Comparison of ENCODE assay signal across 19 cellular contexts in the genomic region with DNA sequence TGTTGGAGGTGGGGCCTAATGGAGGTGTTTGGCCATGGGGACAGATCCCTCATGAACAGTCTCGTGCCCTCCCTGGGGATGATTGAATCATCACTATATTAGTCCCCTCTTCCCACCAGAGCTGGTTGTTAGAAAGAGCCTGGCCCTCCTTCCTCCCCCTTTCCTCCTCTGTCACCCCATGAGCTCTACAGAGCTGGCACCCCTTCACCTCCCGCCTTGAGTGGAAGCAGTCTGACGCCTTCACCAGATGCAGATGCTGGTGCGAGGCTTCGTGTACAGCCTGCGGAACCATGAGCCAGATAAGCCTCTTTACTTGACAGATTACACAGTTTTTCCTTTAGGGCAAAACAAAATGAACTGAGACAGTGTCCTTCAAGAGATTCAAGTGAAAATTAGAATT.
A peak's percentile ranks its signal among the peaks of the same experiment; 100 is the strongest.
DNase-seq lines count a peak whose midpoint lies in the region; ATAC-seq and TF ChIP-seq lines count a peak whose summit lies in the region.
"Had no signal": no experiment of that assay in that cellular context is flagged by ENCODE, and none has a peak within 500 bp of the region (broad histone marks: within the 10 kb centered on the region; RNA-seq: fewer than 3 reads in every experiment).

No MANE protein-coding gene starts in this region.

- no peaks in the 10 kb centered on the region for H3K36me3 Mint-ChIP-seq in T-helper 17 cell (ENCODE audit: low read depth)
- no peaks in the 10 kb centered on the region for H3K36me3 Mint-ChIP-seq in chondrocyte (ENCODE audit: low read depth)
- H3K36me3 Mint-ChIP-seq in stimulated activated memory B cell treated with anti-CD40 and anti-IgM and Interleukin-4, amounts not matched to agents 10 μg/mL and 1 μg/mL and 100 μg/mL, for 72 hours = no peaks in the 10 kb centered on the region
- H3K36me3 Mint-ChIP-seq: neural progenitor cell had no signal

- H3K27me3 ChIP-seq in effector memory CD4-positive, alpha-beta T cell (replicated peaks; ENCODE audit: control insufficient read depth, insufficient read depth, low read length, poor library complexity, severe bottlenecking) = no peaks in the 10 kb centered on the region
- H3K27me3 ChIP-seq: neural progenitor cell had no signal

- no peak for TF ChIP-seq CTCF in chondrocyte (IDR thresholded peaks at IDR 0.05)

- peaks cover 85% of the 10 kb centered on the region for H3K4me1 Mint-ChIP-seq in stimulated activated naive CD8-positive, alpha-beta T cell treated with anti-CD3 and anti-CD28 coated beads, Interleukin-15, amount 100 ng/mL, for 72 hours
- peaks cover 64% of the 10 kb centered on the region for H3K4me1 Mint-ChIP-seq in T-helper 17 cell
- H3K4me1 Mint-ChIP-seq in chondrocyte (ENCODE audit: low read depth) = peaks cover 71% of the 10 kb centered on the region
- H3K4me1 Mint-ChIP-seq in stimulated activated memory B cell treated with anti-CD40 and anti-IgM and Interleukin-4, amounts not matched to agents 10 μg/mL and 1 μg/mL and 100 μg/mL, for 72 hours = peaks cover 78% of the 10 kb centered on the region

- H3K36me3 ChIP-seq in effector memory CD4-positive, alpha-beta T cell (ENCODE audit: control insufficient read depth, insufficient read depth, low read length) = no peaks in the 10 kb centered on the region
- H3K36me3 ChIP-seq: neural progenitor cell had no signal

- no peak for ATAC-seq in stimulated activated naive CD8-positive, alpha-beta T cell treated with anti-CD3 and anti-CD28 coated beads, Interleukin-15, amount 100 ng/mL, for 72 hours
- ATAC-seq in stimulated activated naive CD8-positive, alpha-beta T cell treated with anti-CD3 and anti-CD28 coated beads, Interleukin-15, Interleukin-2, amounts not matched to agents 100 U/mL and 50 U/mL, for 24 hours = no peak
- ATAC-seq in T-helper 17 cell (no peak), HG02884 (IDR thresholded peaks at IDR 0.05; ENCODE audit: unreplicated experiment) (no peak)
- no peak for ATAC-seq in stimulated activated memory B cell treated with anti-CD40 and anti-IgM and Interleukin-4, amounts not matched to agents 10 μg/mL and 1 μg/mL and 100 μg/mL, for 72 hours

- peak overlapping the region; percentile 32 for H3K4me3 Mint-ChIP-seq in stimulated activated naive CD8-positive, alpha-beta T cell treated with anti-CD3 and anti-CD28 coated beads, Interleukin-15, amount 100 ng/mL, for 72 hours
- H3K4me3 Mint-ChIP-seq in T-helper 17 cell (no peak overlapping the region), chondrocyte (ENCODE audit: unreplicated experiment) (no peak overlapping the region)
- H3K4me3 Mint-ChIP-seq in stimulated activated memory B cell treated with anti-CD40 and anti-IgM and Interleukin-4, amounts not matched to agents 10 μg/mL and 1 μg/mL and 100 μg/mL, for 72 hours = no peak overlapping the region
- H3K4me3 Mint-ChIP-seq: neural progenitor cell had no signal

- H3K4me1 ChIP-seq in effector memory CD4-positive, alpha-beta T cell (ENCODE audit: control insufficient read depth, insufficient read depth, low read length, poor library complexity, severe bottlenecking) = peaks cover 48% of the 10 kb centered on the region
- H3K4me1 ChIP-seq: neural progenitor cell had no signal

- no peaks in the 10 kb centered on the region for H3K9me3 Mint-ChIP-seq in stimulated activated naive CD8-positive, alpha-beta T cell treated with anti-CD3 and anti-CD28 coated beads, Interleukin-15, amount 100 ng/mL, for 72 hours
- no peaks in the 10 kb centered on the region for H3K9me3 Mint-ChIP-seq in chondrocyte (ENCODE audit: low read depth)
- no peaks in the 10 kb centered on the region for H3K9me3 Mint-ChIP-seq in stimulated activated memory B cell treated with anti-CD40 and anti-IgM and Interleukin-4, amounts not matched to agents 10 μg/mL and 1 μg/mL and 100 μg/mL, for 72 hours
- H3K9me3 Mint-ChIP-seq: neural progenitor cell had no signal

- H3K27me3 Mint-ChIP-seq in stimulated activated naive CD8-positive, alpha-beta T cell treated with anti-CD3 and anti-CD28 coated beads, Interleukin-15, amount 100 ng/mL, for 72 hours = no peaks in the 10 kb centered on the region
- H3K27me3 Mint-ChIP-seq in T-helper 17 cell = no peaks in the 10 kb centered on the region
- H3K27me3 Mint-ChIP-seq in chondrocyte (ENCODE audit: low read depth) = no peaks in the 10 kb centered on the region
- H3K27me3 Mint-ChIP-seq in stimulated activated memory B cell treated with anti-CD40 and anti-IgM and Interleukin-4, amounts not matched to agents 10 μg/mL and 1 μg/mL and 100 μg/mL, for 72 hours = no peaks in the 10 kb centered on the region

- no peak for DNase-seq in stimulated activated naive CD8-positive, alpha-beta T cell treated with anti-CD3 and anti-CD28 coated beads, Interleukin-15, amount 100 ng/mL, for 72 hours
- DNase-seq in stimulated activated naive CD8-positive, alpha-beta T cell treated with anti-CD3 and anti-CD28 coated beads, Interleukin-15, Interleukin-2, amounts not matched to agents 100 U/mL and 50 U/mL, for 24 hours = no peak
- no peak for DNase-seq in T-helper 17 cell
- DNase-seq in chondrocyte (ENCODE audit: low spot score) = no peak
- no peak for DNase-seq in HT-29 (ENCODE audit: low spot score)
- no peak for DNase-seq in effector memory CD4-positive, alpha-beta T cell
- DNase-seq: activated effector memory CD4-positive, alpha-beta T cell treated with anti-CD3 and anti-CD28 coated beads, Interleukin-2, amount 50 U/mL, for 16 hours; AML-193; cortex of kidney; DMS 273 treated with DMSO at 0.1 percent for 48 hours; GDM1; hippocampal formation; kidney; mesendoderm; NCI-H1417 treated with DMSO at 0.1 percent for 48 hours; PC-9 had no signal

- H3K9me3 ChIP-seq in T-helper 17 cell (ENCODE audit: control insufficient read depth, low read length, poor library complexity, severe bottlenecking) = no peaks in the 10 kb centered on the region
- no peaks in the 10 kb centered on the region for H3K9me3 ChIP-seq in effector memory CD4-positive, alpha-beta T cell (ENCODE audit: control insufficient read depth, low read length)

- no peak overlapping the region for H3K4me3 ChIP-seq in effector memory CD4-positive, alpha-beta T cell (ENCODE audit: insufficient read depth, low read depth, low read length, poor library complexity, severe bottlenecking)
- H3K4me3 ChIP-seq: neural progenitor cell, PC-9 had no signal

- no peak overlapping the region for H3K27ac Mint-ChIP-seq in stimulated activated naive CD8-positive, alpha-beta T cell treated with anti-CD3 and anti-CD28 coated beads, Interleukin-15, amount 100 ng/mL, for 72 hours
- H3K27ac Mint-ChIP-seq in T-helper 17 cell = peak overlapping the region; percentile 98
- peak overlapping the region; percentile 89 for H3K27ac Mint-ChIP-seq in chondrocyte (ENCODE audit: unreplicated experiment)
- peak overlapping the region; percentile 78 for H3K27ac Mint-ChIP-seq in stimulated activated memory B cell treated with anti-CD40 and anti-IgM and Interleukin-4, amounts not matched to agents 10 μg/mL and 1 μg/mL and 100 μg/mL, for 72 hours

- H3K27ac ChIP-seq in effector memory CD4-positive, alpha-beta T cell (ENCODE audit: insufficient read depth, low read length, poor library complexity, severe bottlenecking) = no peak overlapping the region
- H3K27ac ChIP-seq: neural progenitor cell, PC-9 had no signal

Comparison
In these comparisons a context has a peak if more than half of its experiments do, and no peak if none do; other contexts are left out.
1. H3K27ac Mint-ChIP-seq: peak in T-helper 17 cell (single experiment), chondrocyte (single experiment) and stimulated activated memory B cell treated with anti-CD40 and anti-IgM and Interleukin-4, amounts not matched to agents 10 μg/mL and 1 μg/mL and 100 μg/mL, for 72 hours (single experiment); none in stimulated activated naive CD8-positive, alpha-beta T cell treated with anti-CD3 and anti-CD28 coated beads, Interleukin-15, amount 100 ng/mL, for 72 hours (0 of 2).
2. H3K4me3 Mint-ChIP-seq: peak in stimulated activated naive CD8-positive, alpha-beta T cell treated with anti-CD3 and anti-CD28 coated beads, Interleukin-15, amount 100 ng/mL, for 72 hours (2 of 2); none in T-helper 17 cell (single experiment), chondrocyte (single experiment) and stimulated activated memory B cell treated with anti-CD40 and anti-IgM and Interleukin-4, amounts not matched to agents 10 μg/mL and 1 μg/mL and 100 μg/mL, for 72 hours (single experiment).